12 cellular contexts compared by ENCODE assay signal in the genomic region with DNA sequence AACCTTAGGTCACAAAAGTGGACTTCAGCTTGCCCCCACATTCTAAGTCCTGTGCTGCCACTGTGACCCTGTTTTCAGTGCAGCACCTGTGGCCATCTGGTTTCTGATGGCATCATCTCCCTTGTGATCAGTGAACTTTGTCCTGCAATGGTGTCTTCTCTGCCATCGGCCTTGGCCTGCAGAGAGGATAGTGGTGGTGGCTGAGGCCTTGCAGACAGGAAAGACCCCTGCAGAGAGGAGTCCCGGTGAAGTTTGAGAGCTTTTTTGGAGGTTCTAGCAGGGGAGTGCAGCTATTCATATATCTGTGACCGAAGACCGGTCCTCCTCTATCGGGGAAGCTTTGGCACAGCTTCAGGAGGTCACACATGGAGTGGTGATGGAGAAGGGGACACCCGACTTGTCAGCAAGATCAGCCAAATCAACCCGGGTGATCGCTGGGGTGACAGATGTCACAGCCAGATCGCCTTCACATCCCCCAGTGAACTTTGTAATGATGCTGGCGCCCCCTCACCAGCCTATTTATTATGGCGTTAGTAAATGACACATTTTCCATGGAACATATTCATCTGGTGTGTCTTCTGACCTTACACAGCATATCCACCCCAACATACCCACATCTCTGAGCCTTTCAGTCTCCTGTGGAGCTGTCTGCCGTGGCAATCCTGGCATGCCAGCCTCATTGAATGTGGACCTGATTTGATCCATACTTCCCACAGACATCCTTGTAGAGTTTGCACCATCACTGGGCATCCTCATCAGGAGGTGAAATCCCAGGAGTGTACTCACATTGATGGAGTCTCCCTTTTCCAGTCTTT.
"Had no signal": no experiment of that assay in that cellular context is flagged by ENCODE, and none has a peak within 500 bp of the region (broad histone marks: within the 10 kb centered on the region; RNA-seq: fewer than 3 reads in every experiment).

No MANE protein-coding gene starts in this region.

- H3K4me3 ChIP-seq: colonic mucosa, skin epidermis, thyroid gland had no signal

- H3K4me1 Mint-ChIP-seq: activated B cell treated with CpG ODN at 0.5 μM for 24 hours; activated naive CD4-positive, alpha-beta T cell treated with anti-CD3 and anti-CD28 coated beads, Interleukin-2, amount 10 ng/mL, durations not matched to agents 7 days and 5 days; activated T-helper 17 cell treated with anti-CD3 and anti-CD28 coated beads, Interleukin-2, amount 50 U/mL, for 72 hours; T-helper 17 cell had no signal

- H3K27me3 Mint-ChIP-seq: T-helper 17 cell had no signal

- H3K27ac Mint-ChIP-seq: activated B cell treated with CpG ODN at 0.5 μM for 24 hours; activated naive CD4-positive, alpha-beta T cell treated with anti-CD3 and anti-CD28 coated beads, Interleukin-2, amount 10 ng/mL, durations not matched to agents 7 days and 5 days; activated T-helper 17 cell treated with anti-CD3 and anti-CD28 coated beads, Interleukin-2, amount 50 U/mL, for 72 hours; T-helper 17 cell had no signal

- H3K27me3 ChIP-seq: colonic mucosa, thyroid gland had no signal

- ATAC-seq: activated T-helper 17 cell treated with anti-CD3 and anti-CD28 coated beads, Interleukin-2, amount 50 U/mL, for 72 hours; left ventricle myocardium superior; T-helper 17 cell had no signal

- H3K36me3 Mint-ChIP-seq: activated naive CD4-positive, alpha-beta T cell treated with anti-CD3 and anti-CD28 coated beads, Interleukin-2, amount 10 ng/mL, durations not matched to agents 7 days and 5 days had no signal

- H3K9me3 ChIP-seq: colonic mucosa, thyroid gland had no signal

- DNase-seq: activated B cell treated with CpG ODN at 0.5 μM for 24 hours; activated CD4-positive, alpha-beta T cell treated with anti-CD3 and anti-CD28 coated beads, Interleukin-2, amount 50 U/mL, for 1 hour; activated naive CD4-positive, alpha-beta T cell treated with anti-CD3 and anti-CD28 coated beads, Interleukin-2, amount 10 ng/mL, durations not matched to agents 7 days and 5 days; colonic mucosa; effector CD4-positive, alpha-beta T cell; kidney; left ventricle myocardium superior; mesendoderm; T-helper 17 cell; thyroid gland had no signal

- H3K27ac ChIP-seq: colonic mucosa, skin epidermis, thyroid gland had no signal

- H3K4me1 ChIP-seq: colonic mucosa, thyroid gland had no signal

- H3K4me3 Mint-ChIP-seq: activated B cell treated with CpG ODN at 0.5 μM for 24 hours; activated naive CD4-positive, alpha-beta T cell treated with anti-CD3 and anti-CD28 coated beads, Interleukin-2, amount 10 ng/mL, durations not matched to agents 7 days and 5 days; activated T-helper 17 cell treated with anti-CD3 and anti-CD28 coated beads, Interleukin-2, amount 50 U/mL, for 72 hours; T-helper 17 cell had no signal

- H3K9me3 Mint-ChIP-seq: activated B cell treated with CpG ODN at 0.5 μM for 24 hours; activated naive CD4-positive, alpha-beta T cell treated with anti-CD3 and anti-CD28 coated beads, Interleukin-2, amount 10 ng/mL, durations not matched to agents 7 days and 5 days; activated T-helper 17 cell treated with anti-CD3 and anti-CD28 coated beads, Interleukin-2, amount 50 U/mL, for 72 hours had no signal

- H3K36me3 ChIP-seq: colonic mucosa, thyroid gland had no signal
